In the genomic region with DNA sequence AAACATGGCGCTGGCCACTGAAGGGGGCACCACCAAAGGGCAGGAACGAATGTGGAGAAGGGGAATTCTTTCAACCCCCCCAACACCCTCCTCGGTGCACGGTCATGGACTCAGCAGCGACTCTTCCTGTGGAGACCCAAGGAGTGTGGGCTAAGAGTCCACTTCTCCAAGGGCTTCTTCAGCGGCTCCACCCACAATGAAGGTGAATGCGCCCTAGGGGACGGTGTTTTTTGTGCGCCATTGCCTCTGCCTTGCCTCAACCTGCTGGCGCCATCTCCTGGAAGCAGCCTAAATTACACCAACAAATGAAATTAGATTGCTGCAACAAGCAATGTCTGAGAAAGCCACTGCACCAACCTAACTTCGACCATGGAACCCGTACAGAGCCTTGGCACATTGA, we compare ENCODE assay signal across 2 cellular contexts.
A peak's percentile ranks its signal among the peaks of the same experiment; 100 is the strongest.
TF ChIP-seq lines count a peak whose summit lies in the region.

No MANE protein-coding gene starts in this region.

TF ChIP-seq in SK-N-SH, 30 proteins besides CTCF, POLR2A, EP300 and RAD21:
- TF ChIP-seq, protein P1, sequence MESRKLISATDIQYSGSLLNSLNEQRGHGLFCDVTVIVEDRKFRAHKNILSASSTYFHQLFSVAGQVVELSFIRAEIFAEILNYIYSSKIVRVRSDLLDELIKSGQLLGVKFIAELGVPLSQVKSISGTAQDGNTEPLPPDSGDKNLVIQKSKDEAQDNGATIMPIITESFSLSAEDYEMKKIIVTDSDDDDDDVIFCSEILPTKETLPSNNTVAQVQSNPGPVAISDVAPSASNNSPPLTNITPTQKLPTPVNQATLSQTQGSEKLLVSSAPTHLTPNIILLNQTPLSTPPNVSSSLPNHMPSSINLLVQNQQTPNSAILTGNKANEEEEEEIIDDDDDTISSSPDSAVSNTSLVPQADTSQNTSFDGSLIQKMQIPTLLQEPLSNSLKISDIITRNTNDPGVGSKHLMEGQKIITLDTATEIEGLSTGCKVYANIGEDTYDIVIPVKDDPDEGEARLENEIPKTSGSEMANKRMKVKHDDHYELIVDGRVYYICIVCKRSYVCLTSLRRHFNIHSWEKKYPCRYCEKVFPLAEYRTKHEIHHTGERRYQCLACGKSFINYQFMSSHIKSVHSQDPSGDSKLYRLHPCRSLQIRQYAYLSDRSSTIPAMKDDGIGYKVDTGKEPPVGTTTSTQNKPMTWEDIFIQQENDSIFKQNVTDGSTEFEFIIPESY (IDR thresholded peaks at IDR 0.05; ENCODE audit: borderline replicate concordance, low read depth), result no peak
- TF ChIP-seq FOXM1 (IDR thresholded peaks at IDR 0.05; ENCODE audit: low read depth), result no peak
- TF ChIP-seq TAF1 (IDR thresholded peaks at IDR 0.05; ENCODE audit: borderline replicate concordance, low read depth, low read length), result no peak
- no peak for TF ChIP-seq RXRA (IDR thresholded peaks at IDR 0.05; ENCODE audit: borderline replicate concordance, low read depth)
- TF ChIP-seq SMC3 (IDR thresholded peaks at IDR 0.05; ENCODE audit: low read depth, low read length), result peak; percentile 54; the same call in 1 of the 2 replicates

TF ChIP-seq in SK-N-SH treated with all-trans-retinoic acid at 6 μM for 48 hours, 23 proteins besides CTCF, POLR2A, EP300 and RAD21 (continued from another document):
- TF ChIP-seq, protein P2, sequence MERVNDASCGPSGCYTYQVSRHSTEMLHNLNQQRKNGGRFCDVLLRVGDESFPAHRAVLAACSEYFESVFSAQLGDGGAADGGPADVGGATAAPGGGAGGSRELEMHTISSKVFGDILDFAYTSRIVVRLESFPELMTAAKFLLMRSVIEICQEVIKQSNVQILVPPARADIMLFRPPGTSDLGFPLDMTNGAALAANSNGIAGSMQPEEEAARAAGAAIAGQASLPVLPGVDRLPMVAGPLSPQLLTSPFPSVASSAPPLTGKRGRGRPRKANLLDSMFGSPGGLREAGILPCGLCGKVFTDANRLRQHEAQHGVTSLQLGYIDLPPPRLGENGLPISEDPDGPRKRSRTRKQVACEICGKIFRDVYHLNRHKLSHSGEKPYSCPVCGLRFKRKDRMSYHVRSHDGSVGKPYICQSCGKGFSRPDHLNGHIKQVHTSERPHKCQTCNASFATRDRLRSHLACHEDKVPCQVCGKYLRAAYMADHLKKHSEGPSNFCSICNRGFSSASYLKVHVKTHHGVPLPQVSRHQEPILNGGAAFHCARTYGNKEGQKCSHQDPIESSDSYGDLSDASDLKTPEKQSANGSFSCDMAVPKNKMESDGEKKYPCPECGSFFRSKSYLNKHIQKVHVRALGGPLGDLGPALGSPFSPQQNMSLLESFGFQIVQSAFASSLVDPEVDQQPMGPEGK (CRISPR knock-in tag; IDR thresholded peaks at IDR 0.05; ENCODE audit: borderline replicate concordance), result no peak
- TF ChIP-seq TOX (CRISPR knock-in tag; IDR thresholded peaks at IDR 0.05; ENCODE audit: borderline replicate concordance), result no peak
- no peak for TF ChIP-seq ISL1 (CRISPR knock-in tag; IDR thresholded peaks at IDR 0.05)
- TF ChIP-seq CSDC2 (CRISPR knock-in tag; IDR thresholded peaks at IDR 0.05), result no peak
- TF ChIP-seq ZC3H10 (CRISPR knock-in tag; IDR thresholded peaks at IDR 0.05), result no peak
- no peak for TF ChIP-seq ZNF70 (CRISPR knock-in tag; IDR thresholded peaks at IDR 0.05)
- TF ChIP-seq, protein P3, sequence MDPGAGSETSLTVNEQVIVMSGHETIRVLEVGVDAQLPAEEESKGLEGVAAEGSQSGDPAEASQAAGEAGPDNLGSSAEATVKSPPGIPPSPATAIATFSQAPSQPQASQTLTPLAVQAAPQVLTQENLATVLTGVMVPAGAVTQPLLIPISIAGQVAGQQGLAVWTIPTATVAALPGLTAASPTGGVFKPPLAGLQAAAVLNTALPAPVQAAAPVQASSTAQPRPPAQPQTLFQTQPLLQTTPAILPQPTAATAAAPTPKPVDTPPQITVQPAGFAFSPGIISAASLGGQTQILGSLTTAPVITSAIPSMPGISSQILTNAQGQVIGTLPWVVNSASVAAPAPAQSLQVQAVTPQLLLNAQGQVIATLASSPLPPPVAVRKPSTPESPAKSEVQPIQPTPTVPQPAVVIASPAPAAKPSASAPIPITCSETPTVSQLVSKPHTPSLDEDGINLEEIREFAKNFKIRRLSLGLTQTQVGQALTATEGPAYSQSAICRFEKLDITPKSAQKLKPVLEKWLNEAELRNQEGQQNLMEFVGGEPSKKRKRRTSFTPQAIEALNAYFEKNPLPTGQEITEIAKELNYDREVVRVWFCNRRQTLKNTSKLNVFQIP (CRISPR knock-in tag; IDR thresholded peaks at IDR 0.05; ENCODE audit: borderline replicate concordance, low read depth), result no peak
- no peak for TF ChIP-seq GLIS3 (CRISPR knock-in tag; IDR thresholded peaks at IDR 0.05)
- TF ChIP-seq ESRRG (CRISPR knock-in tag; IDR thresholded peaks at IDR 0.05), result no peak
- TF ChIP-seq, protein P4, sequence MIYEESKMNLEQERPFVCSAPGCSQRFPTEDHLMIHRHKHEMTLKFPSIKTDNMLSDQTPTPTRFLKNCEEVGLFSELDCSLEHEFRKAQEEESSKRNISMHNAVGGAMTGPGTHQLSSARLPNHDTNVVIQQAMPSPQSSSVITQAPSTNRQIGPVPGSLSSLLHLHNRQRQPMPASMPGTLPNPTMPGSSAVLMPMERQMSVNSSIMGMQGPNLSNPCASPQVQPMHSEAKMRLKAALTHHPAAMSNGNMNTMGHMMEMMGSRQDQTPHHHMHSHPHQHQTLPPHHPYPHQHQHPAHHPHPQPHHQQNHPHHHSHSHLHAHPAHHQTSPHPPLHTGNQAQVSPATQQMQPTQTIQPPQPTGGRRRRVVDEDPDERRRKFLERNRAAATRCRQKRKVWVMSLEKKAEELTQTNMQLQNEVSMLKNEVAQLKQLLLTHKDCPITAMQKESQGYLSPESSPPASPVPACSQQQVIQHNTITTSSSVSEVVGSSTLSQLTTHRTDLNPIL (CRISPR knock-in tag; IDR thresholded peaks at IDR 0.05; ENCODE audit: low read depth), result no peak
- no peak for TF ChIP-seq PPARA (CRISPR knock-in tag; IDR thresholded peaks at IDR 0.05; ENCODE audit: borderline replicate concordance)
- TF ChIP-seq ZFP30 (CRISPR knock-in tag; IDR thresholded peaks at IDR 0.05), result no peak
TF ChIP-seq in SK-N-SH treated with all-trans-retinoic acid at 6 μM for 48 hours: peak in this region for 0.
